15 cellular contexts compared by ENCODE assay signal in the genomic region with DNA sequence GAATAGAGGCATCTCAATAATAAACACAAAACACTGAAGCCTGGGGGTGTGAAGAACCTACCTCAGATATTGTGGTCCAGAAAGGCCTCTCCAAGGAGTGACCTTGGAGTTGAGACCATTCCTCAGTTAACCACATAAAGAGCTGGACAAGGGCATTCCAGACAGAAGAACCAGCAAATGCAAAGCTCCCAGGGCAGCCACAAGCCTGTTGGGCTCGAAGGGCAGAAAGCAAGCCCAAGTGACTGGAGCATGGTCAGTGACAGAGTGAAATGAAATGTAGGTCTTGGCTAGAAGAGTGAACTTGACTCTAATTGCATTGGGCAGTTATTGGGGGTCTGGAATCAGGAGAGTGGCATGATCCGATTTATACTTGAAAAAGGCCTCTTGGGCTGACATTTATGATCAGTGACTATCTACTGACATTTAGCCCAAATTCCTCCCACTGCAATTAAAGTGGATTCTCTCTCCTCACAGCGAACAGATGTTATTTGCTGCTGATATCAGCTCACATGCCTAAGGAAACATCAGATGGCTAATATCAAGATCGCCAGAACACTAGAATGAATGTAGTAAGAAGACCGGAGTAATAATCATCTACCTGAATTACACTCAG.
"Had no signal": no experiment of that assay in that cellular context is flagged by ENCODE, and none has a peak within 500 bp of the region (broad histone marks: within the 10 kb centered on the region; RNA-seq: fewer than 3 reads in every experiment).

No MANE protein-coding gene starts in this region.

- DNase-seq: activated CD4-positive, alpha-beta T cell treated with anti-CD3 and anti-CD28 coated beads, Interleukin-2, amount 50 U/mL, for 4 hours; activated CD4-positive, CD25-positive, alpha-beta regulatory T cell; activated naive CD4-positive, alpha-beta T cell treated with anti-CD3 and anti-CD28 coated beads, Interleukin-2, amount 50 U/mL, for 16 hours; amniotic stem cell; cortex of kidney; effector CD8-positive, alpha-beta T cell; esophagus squamous epithelium; kidney; left lung; occipital lobe; stimulated activated CD4-positive, alpha-beta T cell treated with anti-CD3 and anti-CD28 coated beads, Interleukin-4, amount 100 ng/mL, for 24 hours; stimulated activated naive CD8-positive, alpha-beta T cell treated with anti-CD3 and anti-CD28 coated beads, Interleukin-15, Interleukin-2, amounts not matched to agents 100 U/mL and 50 U/mL, for 24 hours; transverse colon had no signal

- H3K4me3 Mint-ChIP-seq: nephron; T-helper 2 cell treated with Interferon-gamma antibody and Interleukin-4, amounts not matched to agents 5 μg/mL and 100 μg/mL, for 36 hours had no signal

- H3K9me3 Mint-ChIP-seq: nephron; T-helper 2 cell treated with Interferon-gamma antibody and Interleukin-4, amounts not matched to agents 5 μg/mL and 100 μg/mL, for 36 hours had no signal

- H3K27ac Mint-ChIP-seq: T-helper 2 cell treated with Interferon-gamma antibody and Interleukin-4, amounts not matched to agents 5 μg/mL and 100 μg/mL, for 36 hours had no signal

- ATAC-seq: left lung had no signal
